8 cellular contexts compared by ENCODE assay signal in genomic region chr11:128341767-128342318, GRCh38.
DNase-seq lines count a peak whose midpoint lies in the region; ATAC-seq and TF ChIP-seq lines count a peak whose summit lies in the region.
"Had no signal": no experiment of that assay in that cellular context is flagged by ENCODE, and none has a peak within 500 bp of the region (broad histone marks: within the 10 kb centered on the region; RNA-seq: fewer than 3 reads in every experiment).

No MANE protein-coding gene starts in this region.

- no peak for TF ChIP-seq CTCF in RWPE1 (conservative IDR thresholded peaks at IDR 0.05; ENCODE audit: low read depth)
- no peak for TF ChIP-seq CTCF in esophagus squamous epithelium (IDR thresholded peaks at IDR 0.05)
- TF ChIP-seq CTCF in sigmoid colon (IDR thresholded peaks at IDR 0.05): no peak

- intact Hi-C loops in esophagus squamous epithelium (cut with DNase I) (no loop called here), sigmoid colon (cut with DNase I) (no loop called here)

- CTCF ChIA-PET in RWPE1 (lab: Yijun Ruan, JAX): interaction anchor here (0.6 kb wide), 1 partner anchor 196 kb away, joined by 3 read pairs; no protein-coding TSS in a partner anchor

- POLR2A ChIA-PET in RWPE1 (lab: Yijun Ruan, JAX; ENCODE audit: low non-redundant PET): no interaction called here

- H3K4me1 ChIP-seq in esophagus squamous epithelium: peaks cover 0 to 23% (median 15%) of the 10 kb centered on the region in 3 donors
- peaks cover 0 to 6% (median 0%) of the 10 kb centered on the region in 4 donors for H3K4me1 ChIP-seq in sigmoid colon

- DNase-seq in H7 (peak; percentile 23), RWPE1 (ENCODE audit: low spot score) (no peak), esophagus squamous epithelium (lab: John Stamatoyannopoulos, UW) (no peak), sigmoid colon (no peak), epidermal melanocyte (ENCODE audit: insufficient read length, low spot score) (no peak)
- DNase-seq in stimulated activated CD4-positive, alpha-beta T cell treated with anti-CD3 and anti-CD28 coated beads, Interleukin-2, amount 100 ng/mL, for 24 hours: no peak
- DNase-seq: body of pancreas had no signal

- no peaks in the 10 kb centered on the region for H3K27me3 ChIP-seq in H7 (ENCODE audit: control insufficient read depth, insufficient read depth, low read length)
- no peaks in the 10 kb centered on the region for H3K27me3 ChIP-seq in esophagus squamous epithelium
- H3K27me3 ChIP-seq in sigmoid colon: no peaks in the 10 kb centered on the region
- H3K27me3 ChIP-seq: body of pancreas had no signal

- H3K27ac ChIP-seq in RWPE1 (peak overlapping the region; percentile 46; the same call in 1 of the 2 replicates), esophagus squamous epithelium (peak overlapping the region; percentile 37 to 71 (median 61)), sigmoid colon (peak overlapping the region; percentile 17 to 58 (median 40))

- H3K4me3 ChIP-seq in H7 (ENCODE audit: insufficient read depth, low read depth, low read length) (no peak overlapping the region), esophagus squamous epithelium (no peak overlapping the region), sigmoid colon (no peak overlapping the region)
- H3K4me3 ChIP-seq: body of pancreas had no signal

- TF ChIP-seq POLR2A in esophagus squamous epithelium (IDR thresholded peaks at IDR 0.05): no peak
- TF ChIP-seq POLR2A in sigmoid colon (IDR thresholded peaks at IDR 0.05): no peak

- 75 to 81% methylated on average over 13 to 14 of the region's 14 CpGs for WGBS in esophagus squamous epithelium, 2 donors
- 83 to 94% methylated on average over 14 of the region's 14 CpGs for WGBS in sigmoid colon, 2 donors

- H3K9me3 ChIP-seq in esophagus squamous epithelium (no peaks in the 10 kb centered on the region), sigmoid colon (no peaks in the 10 kb centered on the region)
- H3K9me3 ChIP-seq: body of pancreas had no signal

- H3K36me3 ChIP-seq in H7 (replicated peaks; ENCODE audit: control insufficient read depth, insufficient read depth, low read length) (no peaks in the 10 kb centered on the region), esophagus squamous epithelium (no peaks in the 10 kb centered on the region), sigmoid colon (no peaks in the 10 kb centered on the region)

- no peak for TF ChIP-seq EP300 in sigmoid colon (IDR thresholded peaks at IDR 0.05)

- no peak for ATAC-seq in GM19351 (IDR thresholded peaks at IDR 0.05; ENCODE audit: unreplicated experiment)
